In the genomic region with DNA sequence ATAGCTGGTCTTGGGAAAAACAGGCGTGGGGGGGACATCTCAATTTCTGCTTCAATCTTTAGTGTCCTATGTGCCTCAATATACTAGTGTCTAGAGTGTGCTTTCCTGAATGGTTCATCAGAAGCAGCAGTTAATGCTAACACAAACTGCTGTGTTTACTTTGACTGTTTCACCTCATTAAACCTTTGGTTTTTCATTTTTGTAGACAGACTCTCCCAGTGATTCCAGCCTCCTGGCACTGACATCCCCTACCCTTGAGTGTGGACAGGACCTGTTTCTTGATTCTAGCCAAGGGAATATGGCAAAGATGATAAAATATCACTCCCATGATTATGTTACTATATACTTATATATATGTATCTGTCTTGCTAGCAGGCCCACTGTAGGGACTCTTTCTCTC, we compare ENCODE assay signal across 20 cellular contexts. TPM values are rescaled to one million over a fixed set of nuclear protein-coding genes. Genes with fewer than 3 reads are reported as not detected.
DNase-seq lines count a peak whose midpoint lies in the region; ATAC-seq, FAIRE-seq and TF ChIP-seq lines count a peak whose summit lies in the region.
"Had no signal": no experiment of that assay in that cellular context is flagged by ENCODE, and none has a peak within 500 bp of the region (broad histone marks: within the 10 kb centered on the region; RNA-seq: fewer than 3 reads in every experiment).

No MANE protein-coding gene starts in this region.

- DNase-seq in NCI-H2029 (lab: John Stamatoyannopoulos, UW) (peak; percentile 31), NCI-H526 (lab: John Stamatoyannopoulos, UW) (peak; percentile 38 to 54), renal cortical epithelial cell (ENCODE audit: low read depth) (peak; percentile 57), body of pancreas (no peak), NCI-H2081 treated with DMSO at 0.1 percent for 48 hours (lab: John Stamatoyannopoulos, UW) (no peak)
- DNase-seq: CD8-positive, alpha-beta T cell; GOT3; Karpas-422; MM.1S; NCI-H1092; NCI-H1436; NCI-H187 treated with DMSO at 0.1 percent for 48 hours; NCI-H2171; SHP77; T-helper 2 cell had no signal

- ATAC-seq in body of pancreas = no peak
- ATAC-seq in GM21390 (IDR thresholded peaks at IDR 0.05; ENCODE audit: unreplicated experiment) = no peak
- ATAC-seq: CD8-positive, alpha-beta T cell had no signal

- intact Hi-C loops in body of pancreas (cut with DNase I) = no loop called here

- TF ChIP-seq CTCF in body of pancreas (IDR thresholded peaks at IDR 0.05) = no peak

- no peaks in the 10 kb centered on the region for H3K9me3 ChIP-seq in body of pancreas

- TF ChIP-seq POLR2A in body of pancreas (IDR thresholded peaks at IDR 0.05) = no peak

- H3K27ac ChIP-seq in body of pancreas = no peak overlapping the region
- H3K27ac ChIP-seq: BLaER1 treated with 17β-estradiol and CSF1 and Interleukin-3, amounts not matched to agents 10 nM and 100 nM had no signal

- H3K4me3 ChIP-seq in body of pancreas = no peak overlapping the region
- H3K4me3 ChIP-seq: BLaER1 treated with 17β-estradiol and CSF1 and Interleukin-3, amounts not matched to agents 10 nM and 100 nM had no signal

- WGBS in body of pancreas, 2 donors = 75 to 89% methylated on average over 1 of the region's 1 CpG

- FAIRE-seq in islet of Langerhans (lab: Jason Lieb, UNC) = peak; percentile 84
- FAIRE-seq: G401.6, GM18507 had no signal

- no peaks in the 10 kb centered on the region for H3K27me3 ChIP-seq in body of pancreas
- H3K27me3 ChIP-seq: BLaER1 treated with 17β-estradiol and CSF1 and Interleukin-3, amounts not matched to agents 10 nM and 100 nM had no signal

- H3K4me1 ChIP-seq in body of pancreas = no peaks in the 10 kb centered on the region
- H3K4me1 ChIP-seq: BLaER1 treated with 17β-estradiol and CSF1 and Interleukin-3, amounts not matched to agents 10 nM and 100 nM had no signal

- no peaks in the 10 kb centered on the region for H3K36me3 ChIP-seq in body of pancreas (replicated peaks in 1 of 2; ENCODE audit: insufficient read depth in 1 of 2, low read depth in 2 of 2)
- H3K36me3 ChIP-seq: BLaER1 treated with 17β-estradiol and CSF1 and Interleukin-3, amounts not matched to agents 10 nM and 100 nM had no signal

RNA-seq across cellular contexts. Expression of a gene that starts 37.7 kb away (rescaled TPM):
- total RNA-seq in renal cortical epithelial cell = 0.75 and 4.5 TPM in 2 replicates
- not detected for total RNA-seq in body of pancreas

RNA-seq across cellular contexts. Expression of a gene that starts 41.3 kb away (rescaled TPM):
- total RNA-seq in renal cortical epithelial cell = 21.9 and 45.2 TPM in 2 replicates
- 100 to 1,000 TPM; 143 to 189 TPM for total RNA-seq in body of pancreas

RNA-seq across cellular contexts. Expression of a gene that starts 46.9 kb away (rescaled TPM):
- total RNA-seq in renal cortical epithelial cell (206 and 223 TPM in 2 replicates), body of pancreas (10 to 100 TPM; 87.4 to 90.3 TPM)

Comparison
In these comparisons a context has a peak if more than half of its experiments do, and no peak if none do; other contexts are left out.
1. DNase-seq: peak in NCI-H2029 (single experiment), NCI-H526 (2 of 2) and renal cortical epithelial cell (single experiment); none in body of pancreas (0 of 4) and NCI-H2081 treated with DMSO at 0.1 percent for 48 hours (single experiment).